8 cellular contexts compared by ENCODE assay signal in the genomic region with DNA sequence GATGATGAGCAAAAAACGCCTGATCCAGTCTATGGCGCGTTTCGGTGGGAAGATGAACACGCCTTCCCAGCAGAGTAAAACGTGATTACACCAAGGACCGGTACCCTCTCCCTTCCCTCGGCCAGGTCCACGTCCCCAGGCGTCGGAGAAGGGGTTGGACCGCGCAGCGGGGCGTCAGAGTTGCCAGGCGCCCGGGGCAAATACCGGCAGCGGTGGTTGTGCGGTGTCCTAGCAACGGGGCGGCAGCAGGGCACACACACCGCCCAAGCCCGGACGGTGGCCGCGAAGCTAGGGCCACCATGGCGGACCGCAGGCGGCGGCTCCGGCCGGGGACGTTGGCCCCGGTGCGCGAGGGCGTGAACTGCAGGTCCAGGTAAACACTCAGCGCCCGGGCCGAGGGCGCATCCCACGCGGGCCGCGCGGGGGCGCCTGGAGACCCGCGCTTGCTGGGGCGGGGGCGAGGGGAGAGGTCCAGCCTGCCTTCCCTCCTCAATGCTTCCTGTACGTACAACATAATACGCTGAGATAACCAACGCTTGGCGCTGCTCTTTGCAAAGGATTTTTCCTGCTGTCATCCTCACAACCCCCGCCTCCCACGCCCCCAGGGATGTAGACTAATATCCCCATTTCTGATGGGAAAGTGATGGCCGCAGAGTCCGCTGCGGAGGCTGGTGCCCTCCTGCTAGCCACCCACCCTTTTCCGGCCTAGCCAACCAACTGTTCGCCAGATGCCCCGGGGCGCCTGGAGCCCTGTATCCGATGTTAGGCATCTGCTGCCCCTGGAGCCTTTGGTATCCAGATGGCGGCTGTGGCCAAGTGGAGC. TPM values are rescaled to one million over a fixed set of nuclear protein-coding genes. Genes with fewer than 3 reads are reported as not detected.
DNase-seq lines count a peak whose midpoint lies in the region; ATAC-seq and TF ChIP-seq lines count a peak whose summit lies in the region.

A gene with protein sequence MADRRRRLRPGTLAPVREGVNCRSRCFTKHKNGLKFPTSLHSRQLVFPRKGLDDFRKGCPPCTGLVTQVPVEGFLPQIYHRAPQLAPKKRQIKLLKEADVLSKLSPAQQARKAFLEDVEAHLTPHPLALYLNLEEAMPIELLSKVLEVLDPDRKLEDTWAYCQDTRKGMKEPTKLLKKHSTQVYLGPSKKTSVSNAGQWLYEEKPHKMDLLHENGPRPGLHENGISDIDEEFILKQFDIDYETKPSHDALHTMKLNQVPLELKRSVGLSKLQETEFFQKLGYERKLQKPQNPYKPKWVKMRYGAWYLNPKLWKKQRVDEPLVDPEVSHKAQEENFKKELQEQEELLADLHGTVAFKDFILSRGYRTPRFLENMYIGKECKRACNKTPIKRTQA (plus strand): TSS at position 274 of the 823 bp plus-strand sequence. CDS start 26 bp downstream, at position 300.

- H3K9me3 ChIP-seq in SJCRH30 (replicated peaks) (no peaks in the 10 kb centered on the region), right cardiac atrium (ENCODE audit: control insufficient read depth, low read length) (no peaks in the 10 kb centered on the region), parathyroid adenoma (ENCODE audit: control insufficient read depth, low read length) (no peaks in the 10 kb centered on the region)

- H3K4me2 ChIP-seq in parathyroid adenoma (ENCODE audit: low read length): peak within 1 kb of the TSS; percentile 86

- H3K4me1 ChIP-seq in SJCRH30: no peaks in the 10 kb centered on the region
- no peaks in the 10 kb centered on the region for H3K4me1 ChIP-seq in right cardiac atrium (ENCODE audit: control insufficient read depth, insufficient read depth, low read length)
- peaks cover 3% of the 10 kb centered on the region for H3K4me1 ChIP-seq in parathyroid adenoma

- peak within 1 kb of the TSS; percentile 62 for H3K4me3 ChIP-seq in SJCRH30
- H3K4me3 ChIP-seq in right cardiac atrium (ENCODE audit: low read length): peak within 1 kb of the TSS; percentile 57
- H3K4me3 ChIP-seq in parathyroid adenoma (ENCODE audit: low read depth, low read length): peak within 1 kb of the TSS; percentile 93

- H3K9ac ChIP-seq in parathyroid adenoma: peak within 1 kb of the TSS; percentile 19

- no peaks in the 10 kb centered on the region for H3K36me3 ChIP-seq in SJCRH30
- no peaks in the 10 kb centered on the region for H3K36me3 ChIP-seq in parathyroid adenoma (ENCODE audit: control insufficient read depth, insufficient read depth, low read length)

- TF ChIP-seq RAD21 in Ishikawa (IDR thresholded peaks at IDR 0.05; ENCODE audit: low read depth): peak; percentile 40; the same call in 1 of the 2 replicates

- no peaks in the 10 kb centered on the region for H3K79me2 ChIP-seq in parathyroid adenoma

- H3K27ac ChIP-seq in SJCRH30: no peak within 1 kb of the TSS
- H3K27ac ChIP-seq in right cardiac atrium (ENCODE audit: low read length): no peak within 1 kb of the TSS
- peak within 1 kb of the TSS; percentile 72 for H3K27ac ChIP-seq in parathyroid adenoma

- H3K27me3 ChIP-seq in SJCRH30: no peaks in the 10 kb centered on the region
- no peaks in the 10 kb centered on the region for H3K27me3 ChIP-seq in right cardiac atrium (ENCODE audit: control insufficient read depth, insufficient read depth)
- H3K27me3 ChIP-seq in parathyroid adenoma (ENCODE audit: control insufficient read depth, insufficient read depth, low read length): no peaks in the 10 kb centered on the region

- intact Hi-C loops in right cardiac atrium (cut with DNase I): loop anchor here in 1 of 4 donors (5.0 kb wide), 1 partner anchor 64 kb away; no protein-coding TSS in a partner anchor

- TF ChIP-seq EP300 in Ishikawa (IDR thresholded peaks at IDR 0.05; ENCODE audit: borderline replicate concordance): no peak

- TF ChIP-seq CTCF in parathyroid adenoma (IDR thresholded peaks at IDR 0.05): peak; percentile 50

- peak within 1 kb of the TSS; percentile 85 for H2AFZ ChIP-seq in parathyroid adenoma

- WGBS in right cardiac atrium: 4% methylated on average over 67 of the region's 67 CpGs

- DNase-seq in EH (ENCODE audit: low read depth) (peak; percentile 67), SJCRH30 (peak; percentile 74 to 78), anterior cingulate cortex (lab: John Stamatoyannopoulos, UW) (peak in 57 of 58 donors; percentile 9 to 78 (median 58)), right cardiac atrium (peak; percentile 80 to 88 (median 85))

- ATAC-seq in right cardiac atrium (peak; percentile 97 to 98), GM21576 (IDR thresholded peaks at IDR 0.05; ENCODE audit: unreplicated experiment) (no peak), GM19395 (IDR thresholded peaks at IDR 0.05; ENCODE audit: unreplicated experiment) (no peak)

TF ChIP-seq in Ishikawa, 13 proteins besides CTCF, POLR2A, EP300 and RAD21:
- TF ChIP-seq, protein P1, sequence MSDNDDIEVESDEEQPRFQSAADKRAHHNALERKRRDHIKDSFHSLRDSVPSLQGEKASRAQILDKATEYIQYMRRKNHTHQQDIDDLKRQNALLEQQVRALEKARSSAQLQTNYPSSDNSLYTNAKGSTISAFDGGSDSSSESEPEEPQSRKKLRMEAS (IDR thresholded peaks at IDR 0.05): peak; percentile 65
- no peak; the same call in 1 of the 2 replicates for TF ChIP-seq TAF1 (IDR thresholded peaks at IDR 0.05; ENCODE audit: low read depth)
- TF ChIP-seq FOXM1 (IDR thresholded peaks at IDR 0.05; ENCODE audit: borderline replicate concordance, low read depth): no peak
- TF ChIP-seq NFIC (IDR thresholded peaks at IDR 0.05): no peak
- TF ChIP-seq USF1 (IDR thresholded peaks at IDR 0.05): 0 out of 2 replicates have a peak, but pooled peaks have one; percentile 23
- no peak for TF ChIP-seq EGR1 (IDR thresholded peaks at IDR 0.05)
- no peak for TF ChIP-seq CREB1 (IDR thresholded peaks at IDR 0.05; ENCODE audit: low read depth)
- no peak for TF ChIP-seq CEBPB (IDR thresholded peaks at IDR 0.05)
- peak; percentile 45 for TF ChIP-seq TEAD4 (IDR thresholded peaks at IDR 0.05)
- peak; percentile 85; the same call in 1 of the 2 replicates for TF ChIP-seq ZBTB7A (IDR thresholded peaks at IDR 0.05; ENCODE audit: low read depth)
- TF ChIP-seq, protein P2, sequence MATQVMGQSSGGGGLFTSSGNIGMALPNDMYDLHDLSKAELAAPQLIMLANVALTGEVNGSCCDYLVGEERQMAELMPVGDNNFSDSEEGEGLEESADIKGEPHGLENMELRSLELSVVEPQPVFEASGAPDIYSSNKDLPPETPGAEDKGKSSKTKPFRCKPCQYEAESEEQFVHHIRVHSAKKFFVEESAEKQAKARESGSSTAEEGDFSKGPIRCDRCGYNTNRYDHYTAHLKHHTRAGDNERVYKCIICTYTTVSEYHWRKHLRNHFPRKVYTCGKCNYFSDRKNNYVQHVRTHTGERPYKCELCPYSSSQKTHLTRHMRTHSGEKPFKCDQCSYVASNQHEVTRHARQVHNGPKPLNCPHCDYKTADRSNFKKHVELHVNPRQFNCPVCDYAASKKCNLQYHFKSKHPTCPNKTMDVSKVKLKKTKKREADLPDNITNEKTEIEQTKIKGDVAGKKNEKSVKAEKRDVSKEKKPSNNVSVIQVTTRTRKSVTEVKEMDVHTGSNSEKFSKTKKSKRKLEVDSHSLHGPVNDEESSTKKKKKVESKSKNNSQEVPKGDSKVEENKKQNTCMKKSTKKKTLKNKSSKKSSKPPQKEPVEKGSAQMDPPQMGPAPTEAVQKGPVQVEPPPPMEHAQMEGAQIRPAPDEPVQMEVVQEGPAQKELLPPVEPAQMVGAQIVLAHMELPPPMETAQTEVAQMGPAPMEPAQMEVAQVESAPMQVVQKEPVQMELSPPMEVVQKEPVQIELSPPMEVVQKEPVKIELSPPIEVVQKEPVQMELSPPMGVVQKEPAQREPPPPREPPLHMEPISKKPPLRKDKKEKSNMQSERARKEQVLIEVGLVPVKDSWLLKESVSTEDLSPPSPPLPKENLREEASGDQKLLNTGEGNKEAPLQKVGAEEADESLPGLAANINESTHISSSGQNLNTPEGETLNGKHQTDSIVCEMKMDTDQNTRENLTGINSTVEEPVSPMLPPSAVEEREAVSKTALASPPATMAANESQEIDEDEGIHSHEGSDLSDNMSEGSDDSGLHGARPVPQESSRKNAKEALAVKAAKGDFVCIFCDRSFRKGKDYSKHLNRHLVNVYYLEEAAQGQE (IDR thresholded peaks at IDR 0.05; ENCODE audit: low read depth): no peak
- peak; percentile 86 for TF ChIP-seq YY1 (IDR thresholded peaks at IDR 0.05; ENCODE audit: low read depth)
- no peak for TF ChIP-seq TCF12 (IDR thresholded peaks at IDR 0.05; ENCODE audit: low read depth)
TF ChIP-seq in Ishikawa: peak in this region for 5.

RNA-seq across cellular contexts. Expression of the gene that starts here (rescaled TPM):
- total RNA-seq in SJCRH30 (2014; rRNA removed; shearing (Covaris generic)): 0.02 and 0.28 TPM in 2 replicates
- total RNA-seq in right cardiac atrium: 1 to 10 TPM; 2.6 to 3.3 (median 2.9) TPM
- 4.5 TPM for polyA plus RNA-seq in right cardiac atrium

Comparison
In these comparisons a context has a peak if more than half of its experiments do, and no peak if none do; other contexts are left out.
1. Peak in DNase-seq and H3K4me3 ChIP-seq in SJCRH30; RNA of the gene not detected or under 1 TPM.
2. ATAC-seq: peak in right cardiac atrium (2 of 2); none in GM21576 (single experiment) and GM19395 (single experiment).
3. Peak in every context shown above with its lines, with median percentiles within 50 percentile points of each other: DNase-seq and H3K4me3 ChIP-seq.